In genomic region chrX:30748337-30748960, GRCh38 we compare ENCODE assay signal across 17 cellular contexts.
"Had no signal": no experiment of that assay in that cellular context is flagged by ENCODE, and none has a peak within 500 bp of the region (broad histone marks: within the 10 kb centered on the region; RNA-seq: fewer than 3 reads in every experiment).

No MANE protein-coding gene starts in this region.

- ATAC-seq: activated naive CD8-positive, alpha-beta T cell treated with anti-CD3 and anti-CD28 coated beads, Interleukin-2, amount 50 U/mL, for 24 hours; gastrocnemius medialis; heart right ventricle; naive thymus-derived CD8-positive, alpha-beta T cell; stimulated activated memory B cell treated with anti-CD40 and anti-IgM and Interleukin-4, amounts not matched to agents 10 μg/mL and 1 μg/mL and 100 μg/mL, for 72 hours had no signal

- H3K27me3 ChIP-seq: breast epithelium, gastrocnemius medialis, heart right ventricle, thyroid gland had no signal

- H3K4me3 ChIP-seq: breast epithelium, gastrocnemius medialis, heart right ventricle, thyroid gland had no signal

- H3K36me3 ChIP-seq: breast epithelium, gastrocnemius medialis, heart right ventricle, thyroid gland had no signal

- FAIRE-seq: urothelium cell line had no signal

- H3K4me1 ChIP-seq: breast epithelium, gastrocnemius medialis, heart right ventricle, parathyroid adenoma, thyroid gland had no signal

- H3K27ac ChIP-seq: breast epithelium, epithelial cell of prostate, gastrocnemius medialis, heart right ventricle, parathyroid adenoma, thyroid gland, VCaP had no signal

- H3K9me3 ChIP-seq: breast epithelium, gastrocnemius medialis, heart right ventricle, thyroid gland had no signal

- DNase-seq: activated CD4-positive, alpha-beta T cell treated with anti-CD3 and anti-CD28 coated beads, Interleukin-2, amount 50 U/mL, for 48 hours; activated naive CD4-positive, alpha-beta T cell treated with anti-CD3 and anti-CD28 coated beads for 36 hours; activated naive CD8-positive, alpha-beta T cell treated with anti-CD3 and anti-CD28 coated beads, Interleukin-2, amount 50 U/mL, for 24 hours; aorta; cerebellar nuclear complex; effector memory CD4-positive, alpha-beta T cell; gastrocnemius medialis; heart right ventricle; naive thymus-derived CD8-positive, alpha-beta T cell; retina; thyroid gland had no signal
